8 cellular contexts compared by ENCODE assay signal in genomic region chr5:56951946-56952691, GRCh38. TPM values are rescaled to one million over a fixed set of nuclear protein-coding genes. Genes with fewer than 3 reads are reported as not detected.
DNase-seq lines count a peak whose midpoint lies in the region; ATAC-seq and TF ChIP-seq lines count a peak whose summit lies in the region.

Gene MIER3 (minus strand): TSS chr5:56952123. CDS start chr5:56952102, 21 bp downstream.

- 0% methylated on average over 87 to 89 of the region's 89 CpGs for WGBS in heart right ventricle, 2 donors

- H3K4me1 ChIP-seq in heart right ventricle = peaks cover 0 to 27% (median 18%) of the 10 kb centered on the region in 9 donors
- H3K4me1 ChIP-seq in upper lobe of right lung = peaks cover 9% of the 10 kb centered on the region

- H3K36me3 ChIP-seq in heart right ventricle (peaks cover 0 to 30% (median 4%) of the 10 kb centered on the region in 9 donors), upper lobe of right lung (peaks cover 10% of the 10 kb centered on the region)

- H3K9me3 ChIP-seq in heart right ventricle (no peaks in the 10 kb centered on the region), upper lobe of right lung (no peaks in the 10 kb centered on the region)

- peak; percentile 40 for DNase-seq in GM04504 (ENCODE audit: low read depth)
- peak; percentile 52 for DNase-seq in H4 (ENCODE audit: low spot score)
- peak; percentile 87 for DNase-seq in LoVo (ENCODE audit: low spot score)
- peak; percentile 73 for DNase-seq in SW480 (ENCODE audit: low spot score)
- peak; percentile 51 for DNase-seq in activated naive CD8-positive, alpha-beta T cell treated with anti-CD3 and anti-CD28 coated beads, Interleukin-2, amount 50 U/mL, for 16 hours (ENCODE audit: low read depth, low spot score)
- DNase-seq in heart right ventricle = peak; percentile 75 to 83
- DNase-seq in progenitor cell of endocrine pancreas (ENCODE audit: low spot score, unreplicated experiment) = peak; percentile 66
- DNase-seq in upper lobe of right lung = peak; percentile 92

- intact Hi-C loops in heart right ventricle (cut with DNase I) = loop anchor here in 4 of 10 donors (5.0 kb wide), 4 partner anchors 40 to 270 kb away; partner anchors contain the start of gene SETD9 (in 3 of the 4)
- intact Hi-C loops in upper lobe of right lung (cut with DNase I) = no loop called here

- TF ChIP-seq CTCF in heart right ventricle (IDR thresholded peaks at IDR 0.05) = no peak
- TF ChIP-seq CTCF in progenitor cell of endocrine pancreas (IDR thresholded peaks at IDR 0.05; ENCODE audit: unreplicated experiment) = no peak
- TF ChIP-seq CTCF in upper lobe of right lung (IDR thresholded peaks at IDR 0.05) = no peak

- peak within 1 kb of the TSS; percentile 96 for H3K27ac Mint-ChIP-seq in progenitor cell of endocrine pancreas

- peak; percentile 89 to 96 (median 96) for ATAC-seq in heart right ventricle
- ATAC-seq in upper lobe of right lung = peak; percentile 98

- peak within 1 kb of the TSS; percentile 66 to 96 (median 88) for H3K4me3 ChIP-seq in heart right ventricle
- H3K4me3 ChIP-seq in upper lobe of right lung = peak within 1 kb of the TSS; percentile 82

- H3K27me3 ChIP-seq in heart right ventricle (peaks cover 0 to 31% (median 0%) of the 10 kb centered on the region in 7 donors), upper lobe of right lung (no peaks in the 10 kb centered on the region)

- peaks cover 13% of the 10 kb centered on the region for H3K4me1 Mint-ChIP-seq in progenitor cell of endocrine pancreas (ENCODE audit: low read depth)

- peaks cover 16% of the 10 kb centered on the region for H3K27me3 Mint-ChIP-seq in progenitor cell of endocrine pancreas

- H3K27ac ChIP-seq in heart right ventricle (peak within 1 kb of the TSS; percentile 74 to 95 (median 86)), upper lobe of right lung (peak within 1 kb of the TSS; percentile 73)

- H3K36me3 Mint-ChIP-seq in progenitor cell of endocrine pancreas (ENCODE audit: insufficient read depth) = no peaks in the 10 kb centered on the region

- peak within 1 kb of the TSS; percentile 93 for H3K4me3 Mint-ChIP-seq in progenitor cell of endocrine pancreas (ENCODE audit: low read depth)

- H3K9me3 Mint-ChIP-seq in progenitor cell of endocrine pancreas (ENCODE audit: low read depth) = no peaks in the 10 kb centered on the region

RNA-seq across cellular contexts. Expression of gene MIER3, which starts in this region (rescaled TPM):
- 47.1 and 51.8 TPM in 2 replicates for total RNA-seq in H4 (2014; rRNA removed; shearing (Covaris generic))
- total RNA-seq in heart right ventricle (10 to 100 TPM in 8 of 10 donors, 1 to 10 TPM in 2; 9.8 to 17.9 (median 13.0) TPM), progenitor cell of endocrine pancreas (45.5 and 47.4 TPM in 2 replicates), upper lobe of right lung (19.7 TPM)
- 1 to 10 TPM; 3.3 to 9.6 TPM for polyA plus RNA-seq in heart right ventricle

Comparison
In these comparisons a context has a peak if more than half of its experiments do, and no peak if none do; other contexts are left out.
1. Peak in every context shown above with its lines: DNase-seq, ATAC-seq, H3K4me3 ChIP-seq and H3K27ac ChIP-seq.
2. DNase-seq: peak in every context shown above with its lines; median percentile 92 in upper lobe of right lung; 87 in LoVo; 79 in heart right ventricle; 73 in SW480; 66 in progenitor cell of endocrine pancreas; 52 in H4; 51 in activated naive CD8-positive, alpha-beta T cell treated with anti-CD3 and anti-CD28 coated beads, Interleukin-2, amount 50 U/mL, for 16 hours; 40 in GM04504.